Comparison of ENCODE assay signal across 4 cellular contexts in the genomic region with DNA sequence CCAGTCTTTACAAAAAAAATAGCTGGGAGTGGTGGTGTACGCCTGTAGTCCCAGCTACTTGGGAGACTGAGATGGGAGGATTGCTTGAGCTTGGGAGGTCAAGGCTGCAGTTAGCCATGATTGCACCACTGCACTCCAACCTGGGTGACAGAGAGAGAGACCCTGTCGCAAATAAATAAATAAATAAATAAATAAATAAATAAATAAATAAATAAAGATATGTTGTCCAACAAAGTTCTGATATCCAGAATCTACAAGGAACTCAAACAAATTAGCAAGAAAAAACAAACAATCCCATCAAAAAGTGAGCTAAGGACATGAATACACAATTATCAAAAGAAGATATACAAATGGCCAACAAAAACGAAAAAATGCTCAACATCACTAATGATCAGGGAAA. TPM values are rescaled to one million over a fixed set of nuclear protein-coding genes. Genes with fewer than 3 reads are reported as not detected.
"Had no signal": no experiment of that assay in that cellular context is flagged by ENCODE, and none has a peak within 500 bp of the region (broad histone marks: within the 10 kb centered on the region; RNA-seq: fewer than 3 reads in every experiment).

No MANE protein-coding gene starts in this region.

RNA-seq across cellular contexts. Expression of a gene that starts 17.2 kb away (rescaled TPM):
- total RNA-seq: LHCN-M2, M059J, MCF 10A, NCI-H460 had no signal
